In the genomic region with DNA sequence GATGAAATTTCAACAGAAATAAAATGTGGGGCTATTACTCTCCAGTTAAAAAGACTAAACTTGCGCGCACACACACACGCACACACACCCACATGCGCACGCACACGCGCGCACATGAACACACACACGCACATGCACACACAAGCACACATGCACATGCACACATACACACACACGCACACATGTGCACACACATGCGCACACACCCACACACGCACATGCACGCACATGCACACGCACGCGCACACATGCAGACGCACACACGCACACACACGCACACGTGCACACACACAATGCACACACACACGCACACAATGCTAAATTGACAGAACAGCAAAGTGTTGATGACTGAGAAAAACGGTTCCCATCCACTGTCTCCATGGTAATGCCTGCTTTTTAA, we compare ENCODE assay signal across 27 cellular contexts.
"Had no signal": no experiment of that assay in that cellular context is flagged by ENCODE, and none has a peak within 500 bp of the region (broad histone marks: within the 10 kb centered on the region; RNA-seq: fewer than 3 reads in every experiment).

No MANE protein-coding gene starts in this region.

- H3K4me2 ChIP-seq: PC-9 had no signal

- H3K27me3 ChIP-seq: MG63, Peyer's patch, SJCRH30 had no signal

- DNase-seq: IMR-90; Karpas-422; KG1; MG63; NCI-H1092; NCI-H1105 treated with DMSO at 0.1 percent for 48 hours; NCI-H1417 treated with DMSO at 0.1 percent for 48 hours; NCI-H146; NCI-H1694 treated with DMSO at 0.1 percent for 48 hours; NCI-H1930; NCI-H2081; NCI-H2107; NCI-H2171; NCI-H226; NCI-H446; NCI-H510A; NCI-H524 treated with DMSO at 0.1 percent for 48 hours; NCI-H69; NCI-H774; NK-92 treated with Interleukin-12 subunit alpha and Interleukin-12 subunit beta, amount 100 ng/mL, for 24 hours; OCI-M1; PC-9; Peyer's patch; SHP77 treated with DMSO at 0.1 percent for 48 hours; SJCRH30; T-helper 1 cell had no signal

- H3K9me3 ChIP-seq: MG63, Peyer's patch, SJCRH30 had no signal

- H3K27ac ChIP-seq: HL-60, PC-9, Peyer's patch, SJCRH30 had no signal

- H3K36me3 ChIP-seq: MG63, Peyer's patch, SJCRH30 had no signal

- H3K4me3 ChIP-seq: MG63, PC-9, Peyer's patch, SJCRH30 had no signal

- H3K4me1 ChIP-seq: SJCRH30 had no signal
